ENCODE assay signal across 22 cellular contexts in genomic region chr6:33923857-33924514, GRCh38.
DNase-seq lines count a peak whose midpoint lies in the region; ATAC-seq, FAIRE-seq and TF ChIP-seq lines count a peak whose summit lies in the region.
"Had no signal": no experiment of that assay in that cellular context is flagged by ENCODE, and none has a peak within 500 bp of the region (broad histone marks: within the 10 kb centered on the region; RNA-seq: fewer than 3 reads in every experiment).

No MANE protein-coding gene starts in this region.

- TF ChIP-seq CTCF in HepG2 (CRISPR knock-in tag; IDR thresholded peaks at IDR 0.05) (no peak), right lobe of liver (IDR thresholded peaks at IDR 0.05) (no peak)

- H3K27me3 ChIP-seq in HepG2 (ENCODE audit: control insufficient read depth in 1 of 2, insufficient read depth in 2 of 2, low read length in 2 of 2) = peaks cover 0 to 58% of the 10 kb centered on the region in 2 experiments; a peak in 3 of 5 replicates
- no peaks in the 10 kb centered on the region for H3K27me3 ChIP-seq in right lobe of liver
- no peaks in the 10 kb centered on the region for H3K27me3 ChIP-seq in H7 (ENCODE audit: control insufficient read depth, insufficient read depth, low read length)
- H3K27me3 ChIP-seq: neural progenitor cell had no signal

- no peak for FAIRE-seq in HepG2 (lab: Jason Lieb, UNC)
- FAIRE-seq: astrocyte, G401.6, islet of Langerhans had no signal

- H3K4me1 ChIP-seq in HepG2 (ENCODE audit: insufficient read depth, low read length) (no peaks in the 10 kb centered on the region), right lobe of liver (no peaks in the 10 kb centered on the region)
- H3K4me1 ChIP-seq: neural progenitor cell had no signal

- H3K4me3 ChIP-seq in HepG2 (replicated peaks in 1 of 3; ENCODE audit: insufficient read depth in 1 of 3, low read depth in 2 of 3, low read length in 3 of 3) (no peak overlapping the region), right lobe of liver (no peak overlapping the region), H7 (ENCODE audit: insufficient read depth, low read depth, low read length) (no peak overlapping the region)
- H3K4me3 ChIP-seq: neural progenitor cell, skin epidermis had no signal

- H3K4me3 Mint-ChIP-seq in stimulated activated effector memory CD8-positive, alpha-beta T cell treated with anti-CD3 and anti-CD28 coated beads, Interleukin-12 subunit alpha, Interleukin-12 subunit beta, amount 100 ng/mL, for 72 hours = no peak overlapping the region
- H3K4me3 Mint-ChIP-seq: activated CD4-positive, alpha-beta T cell treated with anti-CD3 and anti-CD28 coated beads, Interleukin-2, amount 10 ng/mL, durations not matched to agents 24 days and 14 days; neural progenitor cell; T-cell had no signal

- no peaks in the 10 kb centered on the region for H3K36me3 Mint-ChIP-seq in stimulated activated effector memory CD8-positive, alpha-beta T cell treated with anti-CD3 and anti-CD28 coated beads, Interleukin-12 subunit alpha, Interleukin-12 subunit beta, amount 100 ng/mL, for 72 hours
- H3K36me3 Mint-ChIP-seq: neural progenitor cell, T-cell had no signal

- POLR2A ChIA-PET in HepG2 (lab: Yijun Ruan, JAX) = no interaction called here

- no peak overlapping the region for H2AFZ ChIP-seq in HepG2 (ENCODE audit: low read length)
- H2AFZ ChIP-seq: neural progenitor cell had no signal

- H3K36me3 ChIP-seq in HepG2 (replicated peaks in 1 of 2; ENCODE audit: control insufficient read depth in 1 of 2, insufficient read depth in 2 of 2, low read length in 2 of 2) (no peaks in the 10 kb centered on the region), right lobe of liver (no peaks in the 10 kb centered on the region), H7 (replicated peaks; ENCODE audit: control insufficient read depth, insufficient read depth, low read length) (no peaks in the 10 kb centered on the region)
- H3K36me3 ChIP-seq: neural progenitor cell had no signal

- no peak for TF ChIP-seq RAD21 in HepG2 (CRISPR knock-in tag; IDR thresholded peaks at IDR 0.05)

- H3K27ac ChIP-seq in HepG2 (ENCODE audit: extremely low read length, insufficient read depth, low read length) (no peak overlapping the region), right lobe of liver (no peak overlapping the region)
- H3K27ac ChIP-seq: epithelial cell of prostate, KMS-11, neural progenitor cell, skin epidermis had no signal

- H3K9ac ChIP-seq in HepG2 (ENCODE audit: insufficient read depth, low read depth, low read length) = no peak overlapping the region
- H3K9ac ChIP-seq: KMS-11, neural progenitor cell had no signal

- BruUV-seq in HepG2 (replicated peaks; lab: Mats Ljungman, UMichigan) = no TSS peak

- no peak for TF ChIP-seq POLR2A in HepG2 (IDR thresholded peaks at IDR 0.05; ENCODE audit: insufficient read depth in 1 of 2, low read depth in 2 of 2, low read length in 2 of 2)
- TF ChIP-seq POLR2A in right lobe of liver (IDR thresholded peaks at IDR 0.05) = no peak

- no peak overlapping the region for H3K4me2 ChIP-seq in HepG2 (ENCODE audit: low read depth, low read length)
- H3K4me2 ChIP-seq: KMS-11, neural progenitor cell had no signal

- H3K9me3 ChIP-seq in HepG2 (ENCODE audit: low read length) (no peaks in the 10 kb centered on the region), right lobe of liver (no peaks in the 10 kb centered on the region)

- H3K9me3 Mint-ChIP-seq in stimulated activated effector memory CD8-positive, alpha-beta T cell treated with anti-CD3 and anti-CD28 coated beads, Interleukin-12 subunit alpha, Interleukin-12 subunit beta, amount 100 ng/mL, for 72 hours = no peaks in the 10 kb centered on the region
- H3K9me3 Mint-ChIP-seq: activated CD4-positive, alpha-beta T cell treated with anti-CD3 and anti-CD28 coated beads, Interleukin-2, amount 10 ng/mL, durations not matched to agents 24 days and 14 days; T-cell had no signal

- intact Hi-C loops in HepG2 (cut with micrococcal nuclease; ENCODE audit: unreplicated experiment) (no loop called here), right lobe of liver (cut with DNase I) (no loop called here), posterior vena cava (cut with DNase I) (no loop called here)

- H4K20me1 ChIP-seq in HepG2 (ENCODE audit: insufficient read depth, low read length) = no peaks in the 10 kb centered on the region

- DNase-seq in HepG2 (ENCODE audit: low spot score) (no peak), right lobe of liver (no peak), H4 (ENCODE audit: low spot score) (peak; percentile 25), UCSD-AML1 (lab: John Stamatoyannopoulos, UW; ENCODE audit: unreplicated experiment) (peak; percentile 56), posterior vena cava (ENCODE audit: low spot score) (peak; percentile 75), H7 (no peak)
- no peak for DNase-seq in stimulated activated effector memory CD8-positive, alpha-beta T cell treated with anti-CD3 and anti-CD28 coated beads, Interleukin-12 subunit alpha, Interleukin-12 subunit beta, amount 100 ng/mL, for 72 hours (ENCODE audit: low spot score in 2 of 2)
- DNase-seq: activated CD4-positive, alpha-beta T cell treated with anti-CD3 and anti-CD28 coated beads, Interleukin-2, amount 10 ng/mL, durations not matched to agents 24 days and 14 days; activated naive CD4-positive, alpha-beta T cell; foreskin fibroblast; hippocampal formation; NCI-H1930; stimulated activated CD4-positive, alpha-beta T cell treated with anti-CD3 and anti-CD28 coated beads, Interleukin-2, amount 100 ng/mL, for 48 hours had no signal

- H3K27ac Mint-ChIP-seq in stimulated activated effector memory CD8-positive, alpha-beta T cell treated with anti-CD3 and anti-CD28 coated beads, Interleukin-12 subunit alpha, Interleukin-12 subunit beta, amount 100 ng/mL, for 72 hours = no peak overlapping the region
- H3K27ac Mint-ChIP-seq: activated CD4-positive, alpha-beta T cell treated with anti-CD3 and anti-CD28 coated beads, Interleukin-2, amount 10 ng/mL, durations not matched to agents 24 days and 14 days; neural progenitor cell; T-cell had no signal

- WGBS in HepG2 (ENCODE audit: low lambda C conversion rate) = 4% methylated on average over 9 of the region's 10 CpGs
- WGBS in right lobe of liver (ENCODE audit: insufficient coverage, low coverage, low lambda C conversion rate, missing lambda C conversion rate) = 70% methylated on average over 2 of the region's 10 CpGs

- H3K79me2 ChIP-seq in HepG2 (ENCODE audit: insufficient read depth, low read length) = no peaks in the 10 kb centered on the region

- ATAC-seq in HepG2 (peak; percentile 19; the same call in 1 of the 3 replicates), right lobe of liver (no peak), HG03571 (IDR thresholded peaks at IDR 0.05; ENCODE audit: unreplicated experiment) (no peak)
- ATAC-seq in stimulated activated effector memory CD8-positive, alpha-beta T cell treated with anti-CD3 and anti-CD28 coated beads, Interleukin-12 subunit alpha, Interleukin-12 subunit beta, amount 100 ng/mL, for 72 hours = no peak

- H3K4me1 Mint-ChIP-seq in stimulated activated effector memory CD8-positive, alpha-beta T cell treated with anti-CD3 and anti-CD28 coated beads, Interleukin-12 subunit alpha, Interleukin-12 subunit beta, amount 100 ng/mL, for 72 hours = peaks cover 27% of the 10 kb centered on the region
- H3K4me1 Mint-ChIP-seq: activated CD4-positive, alpha-beta T cell treated with anti-CD3 and anti-CD28 coated beads, Interleukin-2, amount 10 ng/mL, durations not matched to agents 24 days and 14 days had no signal

- in situ Hi-C loops in HepG2 (cut with HindIII; ENCODE audit: extremely low pct_ligation_motif_present, low pct_unique_long_range_greater_than_20kb) = no loop called here

- CTCF ChIA-PET in HepG2 (lab: Yijun Ruan, JAX; ENCODE audit: low intra/inter-chr PET ratio, low total read pairs) = no interaction called here

- TF ChIP-seq EP300 in HepG2 (IDR thresholded peaks at IDR 0.05; ENCODE audit: low read depth in 2 of 2, low read length in 2 of 2) = no peak
- TF ChIP-seq EP300 in HepG2 (CRISPR knock-in tag; IDR thresholded peaks at IDR 0.05; ENCODE audit: borderline replicate concordance) = no peak

TF ChIP-seq in HepG2, 621 proteins besides CTCF, POLR2A, EP300 and RAD21 (continues in another document):
- TF ChIP-seq ZNF253 (CRISPR knock-in tag; IDR thresholded peaks at IDR 0.05; ENCODE audit: borderline replicate concordance) (no peak), TEAD2 (CRISPR knock-in tag; IDR thresholded peaks at IDR 0.05) (no peak), ZNF317 (CRISPR knock-in tag; IDR thresholded peaks at IDR 0.05) (no peak), ZFP90 (CRISPR knock-in tag; IDR thresholded peaks at IDR 0.05; ENCODE audit: borderline replicate concordance) (no peak), TOPORS (CRISPR knock-in tag; IDR thresholded peaks at IDR 0.05) (no peak), ATF5 (CRISPR knock-in tag; IDR thresholded peaks at IDR 0.05; ENCODE audit: low read depth) (no peak), NR1H2 (CRISPR knock-in tag; IDR thresholded peaks at IDR 0.05; ENCODE audit: borderline replicate concordance, low read depth) (no peak), CC2D1A (CRISPR knock-in tag; IDR thresholded peaks at IDR 0.05) (no peak), GTF2F1 (IDR thresholded peaks at IDR 0.05; ENCODE audit: low read length) (no peak), ZNF674 (CRISPR knock-in tag; IDR thresholded peaks at IDR 0.05; ENCODE audit: low read depth) (no peak), GTF3A (CRISPR knock-in tag; conservative IDR thresholded peaks at IDR 0.05) (no peak)
- TF ChIP-seq, protein P1, sequence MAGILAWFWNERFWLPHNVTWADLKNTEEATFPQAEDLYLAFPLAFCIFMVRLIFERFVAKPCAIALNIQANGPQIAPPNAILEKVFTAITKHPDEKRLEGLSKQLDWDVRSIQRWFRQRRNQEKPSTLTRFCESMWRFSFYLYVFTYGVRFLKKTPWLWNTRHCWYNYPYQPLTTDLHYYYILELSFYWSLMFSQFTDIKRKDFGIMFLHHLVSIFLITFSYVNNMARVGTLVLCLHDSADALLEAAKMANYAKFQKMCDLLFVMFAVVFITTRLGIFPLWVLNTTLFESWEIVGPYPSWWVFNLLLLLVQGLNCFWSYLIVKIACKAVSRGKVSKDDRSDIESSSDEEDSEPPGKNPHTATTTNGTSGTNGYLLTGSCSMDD (CRISPR knock-in tag; IDR thresholded peaks at IDR 0.05) = no peak

Comparison
In these comparisons a context has a peak if more than half of its experiments do, and no peak if none do; other contexts are left out.
1. DNase-seq: peak in H4 (single experiment), UCSD-AML1 (single experiment) and posterior vena cava (single experiment); none in HepG2 (single experiment), right lobe of liver (0 of 3), stimulated activated effector memory CD8-positive, alpha-beta T cell treated with anti-CD3 and anti-CD28 coated beads, Interleukin-12 subunit alpha, Interleukin-12 subunit beta, amount 100 ng/mL, for 72 hours (0 of 2) and H7 (single experiment).